Comparison of ENCODE assay signal across 16 cellular contexts in genomic region chr17:47837401-47838039, GRCh38. TPM values are rescaled to one million over a fixed set of nuclear protein-coding genes. Genes with fewer than 3 reads are reported as not detected.
DNase-seq lines count a peak whose midpoint lies in the region; ATAC-seq and TF ChIP-seq lines count a peak whose summit lies in the region.
"Had no signal": no experiment of that assay in that cellular context is flagged by ENCODE, and none has a peak within 500 bp of the region (broad histone marks: within the 10 kb centered on the region; RNA-seq: fewer than 3 reads in every experiment).

No MANE protein-coding gene starts in this region.

- H3K23ac ChIP-seq in mesenchymal stem cell (ENCODE audit: low read length in 2 of 2) = no peak overlapping the region

- no peaks in the 10 kb centered on the region for H3K27me3 Mint-ChIP-seq in activated T-cell treated with anti-CD3 and anti-CD28 coated beads, Interleukin-2, amount 50 U/mL, for 4 hours (ENCODE audit: low read depth)
- H3K27me3 Mint-ChIP-seq: stimulated activated naive CD8-positive, alpha-beta T cell treated with anti-CD3 and anti-CD28 coated beads, Interleukin-15, amount 100 ng/mL, for 72 hours had no signal

- TF ChIP-seq POLR2A in heart left ventricle (IDR thresholded peaks at IDR 0.05) = no peak

- H3K18ac ChIP-seq in mesenchymal stem cell (ENCODE audit: low read depth in 1 of 2, low read length in 2 of 2) = no peak overlapping the region

- POLR2A ChIA-PET in RWPE1 (lab: Yijun Ruan, JAX; ENCODE audit: low non-redundant PET) = no interaction called here

- H2BK120ac ChIP-seq in mesenchymal stem cell (ENCODE audit: low read depth, low read length) = no peak overlapping the region

- H3K14ac ChIP-seq in mesenchymal stem cell (ENCODE audit: low read length in 2 of 2) = no peak overlapping the region

- H3K9me3 Mint-ChIP-seq in activated T-cell treated with anti-CD3 and anti-CD28 coated beads, Interleukin-2, amount 50 U/mL, for 4 hours = no peaks in the 10 kb centered on the region
- H3K9me3 Mint-ChIP-seq: stimulated activated naive CD8-positive, alpha-beta T cell treated with anti-CD3 and anti-CD28 coated beads, Interleukin-15, amount 100 ng/mL, for 72 hours had no signal

- CTCF ChIA-PET in RWPE1 (lab: Yijun Ruan, JAX) = interaction anchor here (0.6 to 3.0 kb wide), 5 partner anchors 52 to 274 kb away, joined by 3 to 16 read pairs (median 4); no protein-coding TSS in a partner anchor

- no peak overlapping the region for H3K4me3 Mint-ChIP-seq in activated T-cell treated with anti-CD3 and anti-CD28 coated beads, Interleukin-2, amount 50 U/mL, for 4 hours
- H3K4me3 Mint-ChIP-seq: stimulated activated naive CD8-positive, alpha-beta T cell treated with anti-CD3 and anti-CD28 coated beads, Interleukin-15, amount 100 ng/mL, for 72 hours had no signal

- peaks cover 3% of the 10 kb centered on the region for H3K4me1 ChIP-seq in right cardiac atrium (ENCODE audit: control insufficient read depth, insufficient read depth, low read length)
- H3K4me1 ChIP-seq in heart left ventricle = peaks cover 4 to 45% (median 23%) of the 10 kb centered on the region in 12 donors
- peaks cover 30% of the 10 kb centered on the region for H3K4me1 ChIP-seq in mesenchymal stem cell (ENCODE audit: control insufficient read depth, insufficient read depth, low read depth, low read length)

- peak in 1 of 2 donors; percentile 4 for ATAC-seq in right cardiac atrium
- no peak for ATAC-seq in heart left ventricle
- no peak for ATAC-seq in left colon
- ATAC-seq in activated T-cell treated with anti-CD3 and anti-CD28 coated beads, Interleukin-2, amount 50 U/mL, for 4 hours = no peak
- ATAC-seq: stimulated activated naive CD8-positive, alpha-beta T cell treated with anti-CD3 and anti-CD28 coated beads, Interleukin-15, amount 100 ng/mL, for 72 hours had no signal

- H3K4me1 Mint-ChIP-seq in activated T-cell treated with anti-CD3 and anti-CD28 coated beads, Interleukin-2, amount 50 U/mL, for 4 hours (ENCODE audit: low read depth) = peaks cover 50% of the 10 kb centered on the region

- H4K91ac ChIP-seq in mesenchymal stem cell (ENCODE audit: low read length) = no peak overlapping the region

- H2BK5ac ChIP-seq in mesenchymal stem cell (ENCODE audit: low read depth, low read length, poor library complexity, severe bottlenecking) = no peak overlapping the region

- intact Hi-C loops in right cardiac atrium (cut with DNase I) (no loop called here), heart left ventricle (cut with DNase I) (no loop called here), left colon (cut with DNase I, micrococcal nuclease) (no loop called here)

- H3K36me3 ChIP-seq in heart left ventricle (peaks cover 0 to 37% (median 22%) of the 10 kb centered on the region in 9 donors), mesenchymal stem cell (ENCODE audit: control insufficient read depth in 1 of 2, insufficient read depth in 2 of 2, low read depth in 1 of 2, low read length in 2 of 2) (peaks cover 29 to 37% of the 10 kb centered on the region in 2 experiments)

- no peak overlapping the region for H2BK15ac ChIP-seq in mesenchymal stem cell (ENCODE audit: low read depth, poor library complexity, severe bottlenecking)

- H4K8ac ChIP-seq in mesenchymal stem cell (ENCODE audit: low read length) = no peak overlapping the region

- 57% methylated on average over 13 of the region's 13 CpGs for WGBS in right cardiac atrium
- WGBS in heart left ventricle, 4 donors = 60 to 69% (median 61%) methylated on average over 9 to 13 of the region's 13 CpGs
- WGBS in mesenchymal stem cell = 75% methylated on average over 13 of the region's 13 CpGs

- H3K9ac ChIP-seq in mesenchymal stem cell (ENCODE audit: low read length) = peak overlapping the region; percentile 64

- H2AFZ ChIP-seq in mesenchymal stem cell (ENCODE audit: low read depth, low read length) = no peak overlapping the region

- H3K27ac ChIP-seq in right cardiac atrium (ENCODE audit: low read length) = peak overlapping the region; percentile 20
- H3K27ac ChIP-seq in heart left ventricle = peak overlapping the region in 1 of 12 donors; percentile 6
- peak overlapping the region; percentile 2; the same call in 1 of the 2 replicates for H3K27ac ChIP-seq in RWPE1
- H3K27ac ChIP-seq in mesenchymal stem cell (ENCODE audit: low read length, poor library complexity, severe bottlenecking) = peak overlapping the region; percentile 45
- H3K27ac ChIP-seq: SJSA1 had no signal

- H3K27me3 ChIP-seq in right cardiac atrium (ENCODE audit: control insufficient read depth, insufficient read depth) (no peaks in the 10 kb centered on the region), heart left ventricle (no peaks in the 10 kb centered on the region), mesenchymal stem cell (ENCODE audit: control insufficient read depth in 1 of 2, insufficient read depth in 1 of 2, low read length in 2 of 2) (no peaks in the 10 kb centered on the region)
- H3K27me3 ChIP-seq: SJSA1 had no signal

- H3K4ac ChIP-seq in mesenchymal stem cell (ENCODE audit: low read depth in 1 of 2, low read length in 2 of 2) = no peak overlapping the region

- DNase-seq in right cardiac atrium (peak in 2 of 3 donors; percentile 67 to 73), heart left ventricle (no peak), RWPE1 (ENCODE audit: low spot score) (no peak), mesenchymal stem cell (no peak), anterior cingulate cortex (lab: John Stamatoyannopoulos, UW) (no peak), left colon (no peak), NOMO-1 (lab: John Stamatoyannopoulos, UW; ENCODE audit: unreplicated experiment in 2 of 2) (no peak)
- DNase-seq in activated T-cell treated with anti-CD3 and anti-CD28 coated beads, Interleukin-2, amount 50 U/mL, for 4 hours = no peak
- DNase-seq: activated CD4-positive, CD25-positive, alpha-beta regulatory T cell treated with anti-CD3 and anti-CD28 coated beads, Interleukin-2, amount 50 U/mL, for 72 hours; activated CD8-positive, alpha-beta memory T cell treated with anti-CD3 and anti-CD28 coated beads, Interleukin-2, amount 50 U/mL, for 4 hours; Karpas-422; NCI-H1417; stimulated activated naive CD8-positive, alpha-beta T cell treated with anti-CD3 and anti-CD28 coated beads, Interleukin-15, amount 100 ng/mL, for 72 hours had no signal

- no peak overlapping the region for H3K4me2 ChIP-seq in mesenchymal stem cell (ENCODE audit: low read length, poor library complexity, severe bottlenecking)

- no peak overlapping the region for H2BK12ac ChIP-seq in mesenchymal stem cell (ENCODE audit: low read length in 2 of 2)

- no peaks in the 10 kb centered on the region for H3K36me3 Mint-ChIP-seq in activated T-cell treated with anti-CD3 and anti-CD28 coated beads, Interleukin-2, amount 50 U/mL, for 4 hours (ENCODE audit: insufficient read depth)

- peaks cover 19% of the 10 kb centered on the region for H3K79me1 ChIP-seq in mesenchymal stem cell (replicated peaks; ENCODE audit: low read length, poor library complexity, severe bottlenecking)

- H2AK5ac ChIP-seq in mesenchymal stem cell (ENCODE audit: low read length, severe bottlenecking) = no peak overlapping the region

- H3K9me3 ChIP-seq in right cardiac atrium (ENCODE audit: control insufficient read depth, low read length) = no peaks in the 10 kb centered on the region
- no peaks in the 10 kb centered on the region for H3K9me3 ChIP-seq in heart left ventricle
- no peaks in the 10 kb centered on the region for H3K9me3 ChIP-seq in mesenchymal stem cell (ENCODE audit: control insufficient read depth, low read length)
- H3K9me3 ChIP-seq: SJSA1 had no signal

- H3K4me3 ChIP-seq in right cardiac atrium (ENCODE audit: low read length) (no peak overlapping the region), heart left ventricle (no peak overlapping the region), mesenchymal stem cell (ENCODE audit: insufficient read depth in 1 of 2, low read depth in 1 of 2, low read length in 2 of 2) (peak overlapping the region in 1 of 2 experiments; percentile 26)
- H3K4me3 ChIP-seq: SJSA1 had no signal

- no peak for TF ChIP-seq CTCF in heart left ventricle (IDR thresholded peaks at IDR 0.05)
- no peak for TF ChIP-seq CTCF in RWPE1 (conservative IDR thresholded peaks at IDR 0.05; ENCODE audit: low read depth)

RNA-seq across cellular contexts. Expression of gene SCRN2, which starts 3.6 kb away (rescaled TPM):
- total RNA-seq in right cardiac atrium = 10 to 100 TPM; 36.6 to 51.8 (median 40.9) TPM
- polyA plus RNA-seq in right cardiac atrium = 62.3 TPM
- total RNA-seq in heart left ventricle = 10 to 100 TPM; 29.4 to 42.9 (median 33.9) TPM
- 10 to 100 TPM; 17.5 to 58.5 TPM for polyA plus RNA-seq in heart left ventricle
- 20.3 TPM for polyA plus RNA-seq in mesenchymal stem cell (2013, experiment 1 of 2)
- 18.3 TPM for polyA plus RNA-seq in mesenchymal stem cell (2013, experiment 2 of 2)
- total RNA-seq in left colon = 10 to 100 TPM; 51.0 to 53.7 TPM
- 10 to 100 TPM; 13.9 to 15.6 (median 14.5) TPM for total RNA-seq in activated T-cell treated with anti-CD3 and anti-CD28 coated beads, Interleukin-2, amount 50 U/mL, for 4 hours

RNA-seq across cellular contexts. Expression of gene LRRC46, which starts 6.0 kb away (rescaled TPM):
- total RNA-seq in right cardiac atrium (under 1 TPM in 3 of 4 donors, not detected in 1; 0.38 to 0.48 (median 0.43) TPM), heart left ventricle (under 1 TPM in 7 of 9 donors, not detected in 2; 0.22 to 0.44 (median 0.35) TPM), left colon (under 1 TPM in 1 of 2 donors, not detected in 1; 0.42 TPM)
- polyA plus RNA-seq in right cardiac atrium (0.29 TPM), heart left ventricle (under 1 TPM; 0.17 to 0.23 TPM)
- polyA plus RNA-seq in mesenchymal stem cell (2013, experiment 1 of 2) = 0.30 TPM
- polyA plus RNA-seq in mesenchymal stem cell (2013, experiment 2 of 2) = 0.36 TPM
- total RNA-seq in activated T-cell treated with anti-CD3 and anti-CD28 coated beads, Interleukin-2, amount 50 U/mL, for 4 hours = under 1 TPM; 0.27 to 0.63 (median 0.29) TPM
- total RNA-seq: G401, SJSA1 had no signal

RNA-seq across cellular contexts. Expression of gene MRPL10, which starts 6.2 kb away (rescaled TPM):
- 10 to 100 TPM; 37.7 to 52.3 (median 46.6) TPM for total RNA-seq in right cardiac atrium
- 48.0 TPM for polyA plus RNA-seq in right cardiac atrium
- total RNA-seq in heart left ventricle = 10 to 100 TPM; 45.8 to 79.2 (median 63.2) TPM
- 10 to 100 TPM; 43.8 to 64.5 TPM for polyA plus RNA-seq in heart left ventricle
- 46.1 TPM for polyA plus RNA-seq in mesenchymal stem cell (2013, experiment 1 of 2)
- 47.7 TPM for polyA plus RNA-seq in mesenchymal stem cell (2013, experiment 2 of 2)
- total RNA-seq in left colon = 10 to 100 TPM; 31.5 to 37.5 TPM
- 10 to 100 TPM; 56.6 to 62.1 (median 58.6) TPM for total RNA-seq in activated T-cell treated with anti-CD3 and anti-CD28 coated beads, Interleukin-2, amount 50 U/mL, for 4 hours

RNA-seq across cellular contexts. Expression of gene SP6, which starts 13.4 kb away (rescaled TPM):
- total RNA-seq in right cardiac atrium (1 to 10 TPM in 1 of 4 donors, under 1 TPM in 3; 0.29 to 3.6 (median 0.41) TPM), heart left ventricle (under 1 TPM in 7 of 9 donors, not detected in 2; 0.12 to 0.88 (median 0.32) TPM), left colon (10 to 100 TPM in 1 of 2 donors, 1 to 10 TPM in 1; 4.4 to 20.5 TPM)
- polyA plus RNA-seq in right cardiac atrium (0.34 TPM), heart left ventricle (1 to 10 TPM in 1 of 2 donors, under 1 TPM in 1; 0.19 to 2.5 TPM)
- 0.01 TPM for polyA plus RNA-seq in mesenchymal stem cell (2013, experiment 1 of 2)
- 0.03 TPM for polyA plus RNA-seq in mesenchymal stem cell (2013, experiment 2 of 2)
- total RNA-seq in activated T-cell treated with anti-CD3 and anti-CD28 coated beads, Interleukin-2, amount 50 U/mL, for 4 hours = under 1 TPM; 0.05 to 0.08 (median 0.05) TPM
- total RNA-seq: SJSA1; T-helper 2 cell treated with Interferon-gamma antibody and Interleukin-4, amounts not matched to agents 100 ng/mL and 5 ng/mL, for 36 hours had no signal

RNA-seq across cellular contexts. Expression of gene OSBPL7, which starts 15.9 kb away (rescaled TPM):
- total RNA-seq in right cardiac atrium (10 to 100 TPM in 1 of 4 donors, 1 to 10 TPM in 3; 6.4 to 11.1 (median 8.5) TPM), heart left ventricle (1 to 10 TPM; 1.5 to 7.4 (median 5.8) TPM), left colon (10 to 100 TPM; 58.9 to 87.0 TPM)
- polyA plus RNA-seq in right cardiac atrium (5.3 TPM), heart left ventricle (1 to 10 TPM; 3.0 to 5.2 TPM)
- 6.5 TPM for polyA plus RNA-seq in mesenchymal stem cell (2013, experiment 1 of 2)
- 5.9 TPM for polyA plus RNA-seq in mesenchymal stem cell (2013, experiment 2 of 2)
- 1 to 10 TPM; 8.1 to 9.3 (median 9.0) TPM for total RNA-seq in activated T-cell treated with anti-CD3 and anti-CD28 coated beads, Interleukin-2, amount 50 U/mL, for 4 hours

Comparison
In these comparisons a context has a peak if more than half of its experiments do, and no peak if none do; other contexts are left out.
1. DNase-seq: peak in right cardiac atrium (2 of 3); none in heart left ventricle (0 of 5), RWPE1 (single experiment), mesenchymal stem cell (single experiment), anterior cingulate cortex (0 of 58), left colon (0 of 2), NOMO-1 (0 of 2) and activated T-cell treated with anti-CD3 and anti-CD28 coated beads, Interleukin-2, amount 50 U/mL, for 4 hours (single experiment).